ENCODE assay signal across 22 cellular contexts in the genomic region with DNA sequence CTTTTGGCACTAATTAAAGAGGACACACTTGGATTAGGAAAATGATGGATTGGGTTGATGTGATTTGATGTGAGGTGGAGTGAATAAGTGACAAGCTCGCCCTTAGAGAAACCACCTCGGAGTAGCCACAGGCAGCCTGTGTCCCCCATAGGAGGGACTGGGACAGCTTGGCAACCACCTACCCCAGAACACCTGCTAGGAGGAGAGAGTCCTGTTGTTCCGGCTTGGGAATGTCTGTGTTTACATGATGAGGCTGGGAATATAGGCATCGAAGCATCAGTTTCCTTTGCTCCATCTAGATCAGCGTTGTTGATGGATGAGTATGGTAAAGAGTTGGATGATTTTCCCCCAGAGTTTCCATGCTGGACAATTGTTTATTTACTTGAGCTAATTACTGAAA. TPM values are rescaled to one million over a fixed set of nuclear protein-coding genes. Genes with fewer than 3 reads are reported as not detected.
DNase-seq lines count a peak whose midpoint lies in the region; ATAC-seq and TF ChIP-seq lines count a peak whose summit lies in the region.
"Had no signal": no experiment of that assay in that cellular context is flagged by ENCODE, and none has a peak within 500 bp of the region (broad histone marks: within the 10 kb centered on the region; RNA-seq: fewer than 3 reads in every experiment).

No MANE protein-coding gene starts in this region.

- POLR2A ChIA-PET in activated CD4-positive, alpha-beta T cell treated with anti-CD3 and anti-CD28 coated beads, Interleukin-2, amount 10 ng/mL, durations not matched to agents 7 days and 5 days (lab: Charles Lee): no interaction called here

- no peaks in the 10 kb centered on the region for H3K4me1 Mint-ChIP-seq in activated CD8-positive, alpha-beta memory T cell treated with anti-CD3 and anti-CD28 coated beads, Interleukin-2, amount 10 ng/mL, durations not matched to agents 7 days and 5 days
- H3K4me1 Mint-ChIP-seq in osteocyte (ENCODE audit: unreplicated experiment): no peaks in the 10 kb centered on the region
- no peaks in the 10 kb centered on the region for H3K4me1 Mint-ChIP-seq in activated CD4-positive, alpha-beta T cell treated with anti-CD3 and anti-CD28 coated beads, Interleukin-2, amount 10 ng/mL, durations not matched to agents 7 days and 5 days
- H3K4me1 Mint-ChIP-seq: CD14-positive monocyte had no signal

- DNase-seq in activated CD8-positive, alpha-beta memory T cell treated with anti-CD3 and anti-CD28 coated beads, Interleukin-2, amount 10 ng/mL, durations not matched to agents 7 days and 5 days: peak; percentile 14
- no peak for DNase-seq in activated CD8-positive, alpha-beta memory T cell treated with anti-CD3 and anti-CD28 coated beads, Interleukin-2, amount 50 U/mL, for 4 hours
- DNase-seq in osteocyte (ENCODE audit: extremely low spot score, unreplicated experiment) (peak; percentile 30), COLO668 (lab: John Stamatoyannopoulos, UW; ENCODE audit: unreplicated experiment) (no peak)
- DNase-seq in activated CD4-positive, alpha-beta T cell treated with anti-CD3 and anti-CD28 coated beads, Interleukin-2, amount 10 ng/mL, durations not matched to agents 7 days and 5 days: no peak
- DNase-seq: 8988T, DMS79, KG1, NCI-H1092, NCI-H1436 treated with DMSO at 0.1 percent for 48 hours, NCI-H1930, NCI-H226, NCI-H510A treated with DMSO at 0.1 percent for 48 hours, NCI-H748 treated with DMSO at 0.1 percent for 48 hours, SIG-M5 had no signal

- CTCF ChIA-PET in activated CD8-positive, alpha-beta memory T cell treated with anti-CD3 and anti-CD28 coated beads, Interleukin-2, amount 10 ng/mL, durations not matched to agents 7 days and 5 days (lab: Charles Lee): no interaction called here
- CTCF ChIA-PET in activated CD4-positive, alpha-beta T cell treated with anti-CD3 and anti-CD28 coated beads, Interleukin-2, amount 10 ng/mL, durations not matched to agents 7 days and 5 days (lab: Charles Lee): no interaction called here

- H3K36me3 Mint-ChIP-seq in activated CD8-positive, alpha-beta memory T cell treated with anti-CD3 and anti-CD28 coated beads, Interleukin-2, amount 10 ng/mL, durations not matched to agents 7 days and 5 days: no peaks in the 10 kb centered on the region
- no peaks in the 10 kb centered on the region for H3K36me3 Mint-ChIP-seq in osteocyte (ENCODE audit: unreplicated experiment)
- no peaks in the 10 kb centered on the region for H3K36me3 Mint-ChIP-seq in activated CD4-positive, alpha-beta T cell treated with anti-CD3 and anti-CD28 coated beads, Interleukin-2, amount 10 ng/mL, durations not matched to agents 7 days and 5 days (ENCODE audit: low read depth)
- H3K36me3 Mint-ChIP-seq: CD14-positive monocyte had no signal

- no peak for TF ChIP-seq CTCF in osteocyte (IDR thresholded peaks at IDR 0.05)

- ATAC-seq in activated CD8-positive, alpha-beta memory T cell treated with anti-CD3 and anti-CD28 coated beads, Interleukin-2, amount 10 ng/mL, durations not matched to agents 7 days and 5 days: no peak
- no peak for ATAC-seq in GM19395 (IDR thresholded peaks at IDR 0.05; ENCODE audit: unreplicated experiment)
- ATAC-seq: HCT116, SK-N-SH treated with all-trans-retinoic acid at 6 μM for 48 hours had no signal

- H3K27ac Mint-ChIP-seq in activated CD8-positive, alpha-beta memory T cell treated with anti-CD3 and anti-CD28 coated beads, Interleukin-2, amount 10 ng/mL, durations not matched to agents 7 days and 5 days: no peak overlapping the region
- H3K27ac Mint-ChIP-seq in osteocyte (ENCODE audit: unreplicated experiment): no peak overlapping the region
- H3K27ac Mint-ChIP-seq in activated CD4-positive, alpha-beta T cell treated with anti-CD3 and anti-CD28 coated beads, Interleukin-2, amount 10 ng/mL, durations not matched to agents 7 days and 5 days: no peak overlapping the region
- H3K27ac Mint-ChIP-seq: CD14-positive monocyte had no signal

- H3K4me3 Mint-ChIP-seq in activated CD8-positive, alpha-beta memory T cell treated with anti-CD3 and anti-CD28 coated beads, Interleukin-2, amount 10 ng/mL, durations not matched to agents 7 days and 5 days: no peak overlapping the region
- H3K4me3 Mint-ChIP-seq in osteocyte (ENCODE audit: unreplicated experiment): no peak overlapping the region
- no peak overlapping the region for H3K4me3 Mint-ChIP-seq in activated CD4-positive, alpha-beta T cell treated with anti-CD3 and anti-CD28 coated beads, Interleukin-2, amount 10 ng/mL, durations not matched to agents 7 days and 5 days
- H3K4me3 Mint-ChIP-seq: CD14-positive monocyte had no signal

- peak overlapping the region; percentile 11 for H3K27ac ChIP-seq in cingulate gyrus (ENCODE audit: low read depth, low read length)
- H3K27ac ChIP-seq: RWPE1 had no signal

- H3K27me3 Mint-ChIP-seq in activated CD8-positive, alpha-beta memory T cell treated with anti-CD3 and anti-CD28 coated beads, Interleukin-2, amount 10 ng/mL, durations not matched to agents 7 days and 5 days: peaks cover 5% of the 10 kb centered on the region
- H3K27me3 Mint-ChIP-seq in osteocyte (ENCODE audit: unreplicated experiment): no peaks in the 10 kb centered on the region
- peaks cover 7% of the 10 kb centered on the region for H3K27me3 Mint-ChIP-seq in activated CD4-positive, alpha-beta T cell treated with anti-CD3 and anti-CD28 coated beads, Interleukin-2, amount 10 ng/mL, durations not matched to agents 7 days and 5 days

- H3K9me3 Mint-ChIP-seq in activated CD8-positive, alpha-beta memory T cell treated with anti-CD3 and anti-CD28 coated beads, Interleukin-2, amount 10 ng/mL, durations not matched to agents 7 days and 5 days (ENCODE audit: low read depth): no peaks in the 10 kb centered on the region
- H3K9me3 Mint-ChIP-seq in osteocyte (ENCODE audit: unreplicated experiment): peaks cover 7% of the 10 kb centered on the region
- H3K9me3 Mint-ChIP-seq in activated CD4-positive, alpha-beta T cell treated with anti-CD3 and anti-CD28 coated beads, Interleukin-2, amount 10 ng/mL, durations not matched to agents 7 days and 5 days: no peaks in the 10 kb centered on the region

RNA-seq across cellular contexts. Expression of gene PHACTR3, which starts 44.4 kb away (rescaled TPM):
- not detected for total RNA-seq in activated CD8-positive, alpha-beta memory T cell treated with anti-CD3 and anti-CD28 coated beads, Interleukin-2, amount 10 ng/mL, durations not matched to agents 7 days and 5 days
- total RNA-seq in osteocyte: not detected in 2 replicates
- total RNA-seq in activated CD4-positive, alpha-beta T cell treated with anti-CD3 and anti-CD28 coated beads, Interleukin-2, amount 10 ng/mL, durations not matched to agents 7 days and 5 days: not detected
- total RNA-seq: HT1080 had no signal

Comparison
In these comparisons a context has a peak if more than half of its experiments do, and no peak if none do; other contexts are left out.
1. DNase-seq: peak in activated CD8-positive, alpha-beta memory T cell treated with anti-CD3 and anti-CD28 coated beads, Interleukin-2, amount 10 ng/mL, durations not matched to agents 7 days and 5 days (single experiment) and osteocyte (single experiment); none in activated CD8-positive, alpha-beta memory T cell treated with anti-CD3 and anti-CD28 coated beads, Interleukin-2, amount 50 U/mL, for 4 hours (single experiment), activated CD4-positive, alpha-beta T cell treated with anti-CD3 and anti-CD28 coated beads, Interleukin-2, amount 10 ng/mL, durations not matched to agents 7 days and 5 days (single experiment) and COLO668 (single experiment).